Comparison of ENCODE assay signal across 8 cellular contexts in genomic region chr4:181143241-181143854, GRCh38.
DNase-seq lines count a peak whose midpoint lies in the region; ATAC-seq and TF ChIP-seq lines count a peak whose summit lies in the region.

No MANE protein-coding gene starts in this region.

- POLR2A ChIA-PET in activated B cell treated with CpG ODN at 0.5 μM for 24 hours (lab: Charles Lee) = no interaction called here

- DNase-seq in AG09319 (ENCODE audit: extremely low read depth, low read depth) (peak; percentile 47), NCI-H1930 (lab: John Stamatoyannopoulos, UW) (peak; percentile 46 to 71), activated B cell treated with CpG ODN at 0.5 μM for 24 hours (peak; percentile 38), left lung (peak; percentile 54 to 80)
- peak; percentile 12 to 15 for DNase-seq in central memory CD8-positive, alpha-beta T cell (ENCODE audit: low spot score in 2 of 2)
- DNase-seq in stimulated activated CD4-positive, alpha-beta T cell treated with anti-CD3 and anti-CD28 coated beads, Interleukin-4, amount 100 ng/mL, for 48 hours (ENCODE audit: low read depth in 2 of 2) = peak; percentile 48 to 56

- ATAC-seq in GM18508 (IDR thresholded peaks at IDR 0.05; ENCODE audit: insufficient read depth, unreplicated experiment) (peak; percentile 94), HG02943 (IDR thresholded peaks at IDR 0.05; ENCODE audit: low read depth, unreplicated experiment) (peak; percentile 85), activated B cell treated with CpG ODN at 0.5 μM for 24 hours (ENCODE audit: low read depth) (peak; percentile 50), left lung (peak; percentile 72)
- ATAC-seq in central memory CD8-positive, alpha-beta T cell (replicated peaks; ENCODE audit: extremely low read depth, poor library complexity, severe bottlenecking) = no peak

- H3K4me1 Mint-ChIP-seq in activated B cell treated with CpG ODN at 0.5 μM for 24 hours = no peaks in the 10 kb centered on the region
- no peaks in the 10 kb centered on the region for H3K4me1 Mint-ChIP-seq in central memory CD8-positive, alpha-beta T cell

- CTCF ChIA-PET in activated B cell treated with CpG ODN at 0.5 μM for 24 hours (lab: Charles Lee) = interaction anchor here (1.2 to 2.2 kb wide), 4 partner anchors 10 to 1786 kb away, joined by 4 to 8 read pairs (median 6); no protein-coding TSS in a partner anchor

- TF ChIP-seq CTCF in AG09319 (IDR thresholded peaks at IDR 0.05; ENCODE audit: low read depth, low read length) (peak; percentile 86), activated B cell treated with CpG ODN at 0.5 μM for 24 hours (IDR thresholded peaks at IDR 0.05) (peak; percentile 29), left lung (IDR thresholded peaks at IDR 0.05) (peak; percentile 72 to 89)

- H3K9me3 ChIP-seq in left lung = no peaks in the 10 kb centered on the region

- no peaks in the 10 kb centered on the region for H3K36me3 ChIP-seq in left lung

- H3K4me1 ChIP-seq in left lung = no peaks in the 10 kb centered on the region

- H3K27ac ChIP-seq in left lung = no peak overlapping the region

- H3K9me3 Mint-ChIP-seq in activated B cell treated with CpG ODN at 0.5 μM for 24 hours = no peaks in the 10 kb centered on the region
- peaks cover 6% of the 10 kb centered on the region for H3K9me3 Mint-ChIP-seq in central memory CD8-positive, alpha-beta T cell

- peaks cover 0 to 4% of the 10 kb centered on the region in 2 donors for H3K27me3 ChIP-seq in left lung

- H3K4me3 ChIP-seq in left lung = no peak overlapping the region

- H3K4me3 Mint-ChIP-seq in activated B cell treated with CpG ODN at 0.5 μM for 24 hours = no peak overlapping the region
- H3K4me3 Mint-ChIP-seq in central memory CD8-positive, alpha-beta T cell = no peak overlapping the region

- intact Hi-C loops in activated B cell treated with CpG ODN at 0.5 μM for 24 hours (cut with micrococcal nuclease) (loop anchor here (1.0 kb wide), 2 partner anchors 385 to 1782 kb away; no protein-coding TSS in a partner anchor), left lung (cut with DNase I) (loop anchor here in 1 of 2 donors (10.0 kb wide), 1 partner anchor 391 kb away; no protein-coding TSS in a partner anchor)

- H3K36me3 Mint-ChIP-seq in activated B cell treated with CpG ODN at 0.5 μM for 24 hours (ENCODE audit: low read depth) = no peaks in the 10 kb centered on the region
- H3K36me3 Mint-ChIP-seq in central memory CD8-positive, alpha-beta T cell (ENCODE audit: insufficient read depth) = no peaks in the 10 kb centered on the region

- no peak overlapping the region for H3K27ac Mint-ChIP-seq in activated B cell treated with CpG ODN at 0.5 μM for 24 hours
- H3K27ac Mint-ChIP-seq in central memory CD8-positive, alpha-beta T cell (ENCODE audit: low read depth) = no peak overlapping the region

- no peaks in the 10 kb centered on the region for H3K27me3 Mint-ChIP-seq in activated B cell treated with CpG ODN at 0.5 μM for 24 hours
- no peaks in the 10 kb centered on the region for H3K27me3 Mint-ChIP-seq in central memory CD8-positive, alpha-beta T cell

Comparison
In these comparisons a context has a peak if more than half of its experiments do, and no peak if none do; other contexts are left out.
1. DNase-seq: peak in every context shown above with its lines; median percentile 67 in left lung; 58 in NCI-H1930; 52 in stimulated activated CD4-positive, alpha-beta T cell treated with anti-CD3 and anti-CD28 coated beads, Interleukin-4, amount 100 ng/mL, for 48 hours; 47 in AG09319; 38 in activated B cell treated with CpG ODN at 0.5 μM for 24 hours; 14 in central memory CD8-positive, alpha-beta T cell.
2. CTCF ChIP-seq: peak in every context shown above with its lines; median percentile 86 in AG09319; 80 in left lung; 29 in activated B cell treated with CpG ODN at 0.5 μM for 24 hours.